In genomic region chr13:98575009-98575866, GRCh38 we compare ENCODE assay signal across 7 cellular contexts. TPM values are rescaled to one million over a fixed set of nuclear protein-coding genes. Genes with fewer than 3 reads are reported as not detected.
A peak's percentile ranks its signal among the peaks of the same experiment; 100 is the strongest.
DNase-seq lines count a peak whose midpoint lies in the region; ATAC-seq, FAIRE-seq and TF ChIP-seq lines count a peak whose summit lies in the region.

No MANE protein-coding gene starts in this region.

- H3K9me3 Mint-ChIP-seq in T-helper 2 cell treated with Interferon-gamma antibody and Interleukin-4, amounts not matched to agents 5 μg/mL and 100 μg/mL, for 36 hours = no peaks in the 10 kb centered on the region

- H3K4me1 ChIP-seq in HCT116 (ENCODE audit: control insufficient read depth in 1 of 2, insufficient read depth in 2 of 2, low read length in 2 of 2) = peaks cover 43 to 60% of the 10 kb centered on the region in 2 experiments
- peaks cover 43% of the 10 kb centered on the region for H3K4me1 ChIP-seq in foreskin keratinocyte
- peaks cover 6 to 17% of the 10 kb centered on the region in 2 donors for H3K4me1 ChIP-seq in small intestine (ENCODE audit: control insufficient read depth in 2 of 2, insufficient read depth in 1 of 2, low read depth in 1 of 2, low read length in 1 of 2)

- peak overlapping the region; percentile 99 for H3K4me3 Mint-ChIP-seq in T-helper 2 cell treated with Interferon-gamma antibody and Interleukin-4, amounts not matched to agents 5 μg/mL and 100 μg/mL, for 36 hours

- no peak for ATAC-seq in HCT116
- no peak for ATAC-seq in foreskin keratinocyte
- ATAC-seq in GM21381 (IDR thresholded peaks at IDR 0.05; ENCODE audit: unreplicated experiment) = no peak
- no peak for ATAC-seq in GM18498 (IDR thresholded peaks at IDR 0.05; ENCODE audit: unreplicated experiment)

- H3K4me2 ChIP-seq in HCT116 (ENCODE audit: low read length) = peak overlapping the region; percentile 92

- no peak for TF ChIP-seq RAD21 in HCT116 (IDR thresholded peaks at IDR 0.05; ENCODE audit: low read depth)

- peaks cover 63% of the 10 kb centered on the region for H3K79me2 ChIP-seq in HCT116 (ENCODE audit: insufficient read depth, low read length)

- H3K9me3 ChIP-seq in HCT116 (ENCODE audit: control insufficient read depth in 1 of 2, insufficient read depth in 1 of 2, low read depth in 1 of 2, low read length in 2 of 2) (no peaks in the 10 kb centered on the region), small intestine (ENCODE audit: control insufficient read depth, low read depth) (no peaks in the 10 kb centered on the region)

- H3K27me3 ChIP-seq in HCT116 (ENCODE audit: insufficient read depth, low read length) (no peaks in the 10 kb centered on the region), foreskin keratinocyte (no peaks in the 10 kb centered on the region), small intestine (ENCODE audit: control insufficient read depth in 2 of 2, insufficient read depth in 2 of 2, low read length in 2 of 2) (no peaks in the 10 kb centered on the region)

- H3K4me3 ChIP-seq in HCT116 (replicated peaks in 1 of 2; ENCODE audit: low read depth in 1 of 2, low read length in 2 of 2) = peak overlapping the region; percentile 68 to 70
- H3K4me3 ChIP-seq in small intestine (ENCODE audit: low read depth in 1 of 2, low read length in 2 of 2) = peak overlapping the region; percentile 92 to 98

- H3K27ac ChIP-seq in HCT116 (ENCODE audit: low read depth, low read length) (peak overlapping the region; percentile 92), foreskin keratinocyte (peak overlapping the region; percentile 80), small intestine (ENCODE audit: low read depth in 1 of 2, low read length in 1 of 2) (peak overlapping the region; percentile 97 to 98)

- H3K27me3 Mint-ChIP-seq in T-helper 2 cell treated with Interferon-gamma antibody and Interleukin-4, amounts not matched to agents 5 μg/mL and 100 μg/mL, for 36 hours (ENCODE audit: low read depth) = no peaks in the 10 kb centered on the region

- POLR2A ChIA-PET in HCT116 (lab: Charles Lee) = no interaction called here

- no peaks in the 10 kb centered on the region for H3K9me2 ChIP-seq in HCT116 (ENCODE audit: insufficient read depth)

- H3K36me3 Mint-ChIP-seq in T-helper 2 cell treated with Interferon-gamma antibody and Interleukin-4, amounts not matched to agents 5 μg/mL and 100 μg/mL, for 36 hours (ENCODE audit: low read depth) = peaks cover 35% of the 10 kb centered on the region

- 9 to 23% (median 11%) methylated on average over 10 of the region's 10 CpGs for WGBS in small intestine, 3 donors

- CTCF ChIA-PET in HCT116 (lab: Charles Lee) = no interaction called here

- no peak for FAIRE-seq in small intestine (lab: Jason Lieb, UNC)

- TF ChIP-seq CTCF in HCT116 (IDR thresholded peaks at IDR 0.05 in 2 of 3, conservative IDR thresholded peaks at IDR 0.05 in 1 of 3; ENCODE audit: borderline replicate concordance in 1 of 3, insufficient read depth in 1 of 3, low read depth in 2 of 3, low read length in 2 of 3) (no peak), foreskin keratinocyte (conservative IDR thresholded peaks at IDR 0.05) (no peak)

- DNase-seq in HCT116 (ENCODE audit: low read depth, low spot score) (no peak), foreskin keratinocyte (no peak), small intestine (no peak), activated gamma-delta T cell treated with Interleukin-2 at 50 U/mL for 16 hours (no peak)
- no peak for DNase-seq in T-helper 2 cell treated with Interferon-gamma antibody and Interleukin-4, amounts not matched to agents 5 μg/mL and 100 μg/mL, for 36 hours (ENCODE audit: low spot score)

- H2AFZ ChIP-seq in HCT116 (ENCODE audit: low read depth, low read length, poor library complexity, severe bottlenecking) = no peak overlapping the region

- intact Hi-C loops in HCT116 (cut with micrococcal nuclease) = no loop called here

- peak overlapping the region; percentile 86 for H3K9ac ChIP-seq in HCT116 (ENCODE audit: low read length)

- H3K4me1 Mint-ChIP-seq in T-helper 2 cell treated with Interferon-gamma antibody and Interleukin-4, amounts not matched to agents 5 μg/mL and 100 μg/mL, for 36 hours (ENCODE audit: low read depth) = peaks cover 45% of the 10 kb centered on the region

- H3K36me3 ChIP-seq in HCT116 (ENCODE audit: control insufficient read depth in 1 of 2, insufficient read depth in 2 of 2, low read length in 2 of 2) = no peaks in the 10 kb centered on the region
- no peaks in the 10 kb centered on the region for H3K36me3 ChIP-seq in small intestine (ENCODE audit: control insufficient read depth in 2 of 2, insufficient read depth in 2 of 2, low read length in 2 of 2)

- TF ChIP-seq POLR2A in HCT116 (IDR thresholded peaks at IDR 0.05; ENCODE audit: borderline replicate concordance, extremely low read depth, insufficient read depth, insufficient read length) = no peak

- H4K20me1 ChIP-seq in HCT116 (ENCODE audit: insufficient read depth) = peaks cover 28% of the 10 kb centered on the region; the same call in 1 of the 2 replicates

- RAD21 ChIA-PET in HCT116 (lab: Charles Lee; ENCODE audit: low non-redundant PET in 1 of 2, low total read pairs in 2 of 2, uncharacterized antibody in 2 of 2, unreplicated experiment in 2 of 2) = no interaction called here

- BruUV-seq in HCT116 (replicated peaks; lab: Mats Ljungman, UMichigan) = TSS peak; percentile 57

- H3K27ac Mint-ChIP-seq in T-helper 2 cell treated with Interferon-gamma antibody and Interleukin-4, amounts not matched to agents 5 μg/mL and 100 μg/mL, for 36 hours = peak overlapping the region; percentile 90

TF ChIP-seq in HCT116, 20 proteins besides CTCF, POLR2A, EP300 and RAD21:
- TF ChIP-seq CBX3 (IDR thresholded peaks at IDR 0.05; ENCODE audit: low read depth) = no peak

RNA-seq across cellular contexts. Expression of gene STK24, which starts 1.7 kb away (rescaled TPM):
- 137 TPM for total RNA-seq in HCT116 (2021; ENCODE audit: unreplicated experiment)
- polyA plus RNA-seq in HCT116 (2012) = 77.3 and 95.6 TPM in 2 replicates
- total RNA-seq in foreskin keratinocyte = 123 and 130 TPM in 2 replicates
- 93.2 and 103 TPM in 2 replicates for polyA plus RNA-seq in foreskin keratinocyte
- polyA plus RNA-seq in small intestine = 100 to 1,000 TPM in 2 of 3 donors, 10 to 100 TPM in 1; 71.4 to 116 (median 114) TPM
